15 cellular contexts compared by ENCODE assay signal in genomic region chr6:11188161-11188915, GRCh38. TPM values are rescaled to one million over a fixed set of nuclear protein-coding genes. Genes with fewer than 3 reads are reported as not detected.
DNase-seq lines count a peak whose midpoint lies in the region; ATAC-seq and TF ChIP-seq lines count a peak whose summit lies in the region.
"Had no signal": no experiment of that assay in that cellular context is flagged by ENCODE, and none has a peak within 500 bp of the region (broad histone marks: within the 10 kb centered on the region; RNA-seq: fewer than 3 reads in every experiment).

No MANE protein-coding gene starts in this region.

- no peak for TF ChIP-seq EP300 in SK-N-SH (IDR thresholded peaks at IDR 0.05; ENCODE audit: borderline replicate concordance in 1 of 2, low read depth in 1 of 2, low read length in 1 of 2)

- POLR2A ChIA-PET in SK-N-SH (lab: Yijun Ruan, JAX), result no interaction called here
- POLR2A ChIA-PET in activated CD4-positive, alpha-beta memory T cell treated with anti-CD3 and anti-CD28 coated beads, Interleukin-2, amount 10 ng/mL, durations not matched to agents 7 days and 5 days (lab: Charles Lee), result interaction anchor here (1.0 to 1.2 kb wide), 3 partner anchors 13 to 70 kb away, joined by 3 read pairs; no protein-coding TSS in a partner anchor

- no peaks in the 10 kb centered on the region for H4K20me1 ChIP-seq in SK-N-SH (ENCODE audit: insufficient read depth)

- H3K36me3 ChIP-seq in SK-N-SH (replicated peaks in 1 of 2; ENCODE audit: control insufficient read depth in 1 of 2, insufficient read depth in 2 of 2, low read length in 1 of 2) (peaks cover 65 to 80% of the 10 kb centered on the region in 2 experiments), prostate gland (peaks cover 5 to 24% of the 10 kb centered on the region in 2 donors), spleen (peaks cover 13 to 100% (median 98%) of the 10 kb centered on the region in 6 donors)
- H3K36me3 ChIP-seq: uterus had no signal

- no peak overlapping the region for H3K9ac ChIP-seq in SK-N-SH

- peaks cover 4% of the 10 kb centered on the region for H3F3A ChIP-seq in SK-N-SH (replicated peaks; ENCODE audit: insufficient read depth)

- intact Hi-C loops in prostate gland (cut with DNase I), result no loop called here
- intact Hi-C loops in spleen (cut with DNase I; ENCODE audit: low total_unique reads), result no loop called here

- H3K4me1 ChIP-seq in SK-N-SH (ENCODE audit: control insufficient read depth in 1 of 2, insufficient read depth in 2 of 2, low read depth in 1 of 2, low read length in 1 of 2), result no peaks in the 10 kb centered on the region; a peak in 1 of 4 replicates
- no peaks in the 10 kb centered on the region for H3K4me1 ChIP-seq in foreskin keratinocyte
- peaks cover 6% of the 10 kb centered on the region for H3K4me1 ChIP-seq in prostate gland (replicated peaks)
- H3K4me1 ChIP-seq in spleen, result no peaks in the 10 kb centered on the region
- H3K4me1 ChIP-seq: uterus had no signal

- no peaks in the 10 kb centered on the region for H3K4me1 Mint-ChIP-seq in activated CD4-positive, alpha-beta memory T cell treated with anti-CD3 and anti-CD28 coated beads, Interleukin-2, amount 10 ng/mL, durations not matched to agents 7 days and 5 days
- H3K4me1 Mint-ChIP-seq in T-helper 2 cell treated with Interferon-gamma antibody and Interleukin-4, amounts not matched to agents 5 μg/mL and 100 μg/mL, for 36 hours (ENCODE audit: low read depth), result no peaks in the 10 kb centered on the region

- H3K4me3 ChIP-seq in SK-N-SH (ENCODE audit: low read depth in 2 of 2, low read length in 1 of 2) (no peak overlapping the region), prostate gland (no peak overlapping the region), spleen (no peak overlapping the region)
- H3K4me3 ChIP-seq: uterus had no signal

- TF ChIP-seq CTCF in SK-N-SH (IDR thresholded peaks at IDR 0.05) (no peak), foreskin keratinocyte (conservative IDR thresholded peaks at IDR 0.05) (no peak), prostate gland (IDR thresholded peaks at IDR 0.05) (no peak), spleen (IDR thresholded peaks at IDR 0.05 in 8 of 11, conservative IDR thresholded peaks at IDR 0.05 in 3 of 11) (no peak)

- no peaks in the 10 kb centered on the region for H3K9me3 Mint-ChIP-seq in activated CD4-positive, alpha-beta memory T cell treated with anti-CD3 and anti-CD28 coated beads, Interleukin-2, amount 10 ng/mL, durations not matched to agents 7 days and 5 days
- peaks cover 2% of the 10 kb centered on the region for H3K9me3 Mint-ChIP-seq in T-helper 2 cell treated with Interferon-gamma antibody and Interleukin-4, amounts not matched to agents 5 μg/mL and 100 μg/mL, for 36 hours

- peak; percentile 60 for ATAC-seq in foreskin keratinocyte
- ATAC-seq: right cardiac atrium had no signal

- no peak for TF ChIP-seq RAD21 in SK-N-SH (IDR thresholded peaks at IDR 0.05; ENCODE audit: low read length)

- TF ChIP-seq POLR2A in prostate gland (IDR thresholded peaks at IDR 0.05), result no peak
- no peak for TF ChIP-seq POLR2A in spleen (IDR thresholded peaks at IDR 0.05)

- H3K27me3 Mint-ChIP-seq in activated CD4-positive, alpha-beta memory T cell treated with anti-CD3 and anti-CD28 coated beads, Interleukin-2, amount 10 ng/mL, durations not matched to agents 7 days and 5 days, result no peaks in the 10 kb centered on the region
- no peaks in the 10 kb centered on the region for H3K27me3 Mint-ChIP-seq in T-helper 2 cell treated with Interferon-gamma antibody and Interleukin-4, amounts not matched to agents 5 μg/mL and 100 μg/mL, for 36 hours (ENCODE audit: low read depth)

- H3K27ac ChIP-seq in SK-N-SH (ENCODE audit: low read depth in 2 of 2, low read length in 1 of 2), result peak overlapping the region in 1 of 2 experiments; percentile 37; a peak in 3 of 4 replicates
- no peak overlapping the region for H3K27ac ChIP-seq in foreskin keratinocyte
- H3K27ac ChIP-seq in prostate gland, result peak overlapping the region; percentile 56 to 58
- H3K27ac ChIP-seq in spleen, result no peak overlapping the region
- H3K27ac ChIP-seq: uterus had no signal

- CTCF ChIA-PET in SK-N-SH (lab: Yijun Ruan, JAX), result interaction anchor here (1.1 to 3.8 kb wide), 3 partner anchors 16 to 308 kb away, joined by 3 to 18 read pairs (median 14); no protein-coding TSS in a partner anchor
- CTCF ChIA-PET in activated CD4-positive, alpha-beta memory T cell treated with anti-CD3 and anti-CD28 coated beads, Interleukin-2, amount 10 ng/mL, durations not matched to agents 7 days and 5 days (lab: Charles Lee), result no interaction called here

- no peaks in the 10 kb centered on the region for H3K9me2 ChIP-seq in SK-N-SH

- H3K79me2 ChIP-seq in SK-N-SH (ENCODE audit: insufficient read depth), result peaks cover 30% of the 10 kb centered on the region; the same call in 1 of the 2 replicates

- no peak overlapping the region for H2AFZ ChIP-seq in SK-N-SH (ENCODE audit: low read depth)

- H3K36me3 Mint-ChIP-seq in activated CD4-positive, alpha-beta memory T cell treated with anti-CD3 and anti-CD28 coated beads, Interleukin-2, amount 10 ng/mL, durations not matched to agents 7 days and 5 days (ENCODE audit: low read depth), result peaks cover 92% of the 10 kb centered on the region
- peaks cover 78% of the 10 kb centered on the region for H3K36me3 Mint-ChIP-seq in T-helper 2 cell treated with Interferon-gamma antibody and Interleukin-4, amounts not matched to agents 5 μg/mL and 100 μg/mL, for 36 hours (ENCODE audit: low read depth)

- H3K4me3 Mint-ChIP-seq in activated CD4-positive, alpha-beta memory T cell treated with anti-CD3 and anti-CD28 coated beads, Interleukin-2, amount 10 ng/mL, durations not matched to agents 7 days and 5 days, result no peak overlapping the region
- H3K4me3 Mint-ChIP-seq in T-helper 2 cell treated with Interferon-gamma antibody and Interleukin-4, amounts not matched to agents 5 μg/mL and 100 μg/mL, for 36 hours, result no peak overlapping the region

- no peak overlapping the region for H3K4me2 ChIP-seq in SK-N-SH

- no peak overlapping the region for H3K27ac Mint-ChIP-seq in activated CD4-positive, alpha-beta memory T cell treated with anti-CD3 and anti-CD28 coated beads, Interleukin-2, amount 10 ng/mL, durations not matched to agents 7 days and 5 days
- no peak overlapping the region for H3K27ac Mint-ChIP-seq in T-helper 2 cell treated with Interferon-gamma antibody and Interleukin-4, amounts not matched to agents 5 μg/mL and 100 μg/mL, for 36 hours

- DNase-seq in Daoy (ENCODE audit: low read depth) (peak; percentile 29), SK-N-SH (no peak), foreskin keratinocyte (peak; percentile 22 to 55), prostate gland (ENCODE audit: low spot score) (peak; percentile 62), NCI-H446 treated with DMSO at 0.1 percent for 48 hours (lab: John Stamatoyannopoulos, UW) (no peak), spleen (no peak)
- DNase-seq in activated CD4-positive, alpha-beta memory T cell treated with anti-CD3 and anti-CD28 coated beads, Interleukin-2, amount 10 ng/mL, durations not matched to agents 7 days and 5 days, result no peak
- DNase-seq in T-helper 2 cell treated with Interferon-gamma antibody and Interleukin-4, amounts not matched to agents 5 μg/mL and 100 μg/mL, for 36 hours (ENCODE audit: low spot score), result no peak
- DNase-seq: activated CD4-positive, alpha-beta T cell treated with anti-CD3 and anti-CD28 coated beads for 48 hours; activated naive CD4-positive, alpha-beta T cell; dermis blood vessel endothelial cell; mesendoderm; NCI-H446; right cardiac atrium; uterus had no signal

- H3K27me3 ChIP-seq in SK-N-SH (ENCODE audit: insufficient read depth) (no peaks in the 10 kb centered on the region), foreskin keratinocyte (no peaks in the 10 kb centered on the region), prostate gland (replicated peaks; ENCODE audit: insufficient read depth) (no peaks in the 10 kb centered on the region), spleen (replicated peaks in 1 of 7) (no peaks in the 10 kb centered on the region)
- H3K27me3 ChIP-seq: uterus had no signal

- no peaks in the 10 kb centered on the region for H3K9me3 ChIP-seq in SK-N-SH
- H3K9me3 ChIP-seq in prostate gland, result no peaks in the 10 kb centered on the region
- H3K9me3 ChIP-seq in spleen, result no peaks in the 10 kb centered on the region
- H3K9me3 ChIP-seq: uterus had no signal

- 67% methylated on average over 5 of the region's 5 CpGs for WGBS in SK-N-SH (ENCODE audit: low lambda C conversion rate)
- WGBS in prostate gland, result 64% methylated on average over 5 of the region's 5 CpGs
- WGBS in spleen, 5 donors, result 90 to 97% (median 95%) methylated on average over 5 of the region's 5 CpGs

TF ChIP-seq in SK-N-SH, 30 proteins besides CTCF, POLR2A, EP300 and RAD21:
- no peak for TF ChIP-seq TEAD4 (IDR thresholded peaks at IDR 0.05; ENCODE audit: borderline replicate concordance, insufficient read depth)
- 0 out of 2 replicates have a peak, but pooled peaks have one; percentile 5 for TF ChIP-seq TCF12 (IDR thresholded peaks at IDR 0.05)
- TF ChIP-seq ELF1 (IDR thresholded peaks at IDR 0.05), result no peak
- peak; percentile 21; the same call in 1 of the 2 replicates for TF ChIP-seq FOSL2 (IDR thresholded peaks at IDR 0.05; ENCODE audit: borderline replicate concordance, low read depth)
- no peak for TF ChIP-seq FOXM1 (IDR thresholded peaks at IDR 0.05; ENCODE audit: low read depth)

RNA-seq across cellular contexts. Expression of gene NEDD9, which starts 44.1 kb away (rescaled TPM):
- total RNA-seq in Daoy (2014; rRNA removed; shearing (Covaris generic)), result 20.5 and 21.8 TPM in 2 replicates
- 7.4 and 9.9 TPM in 2 replicates for polyA plus RNA-seq in SK-N-SH (2012; rRNA removed)
- 6.1 and 6.8 TPM in 2 replicates for polyA plus RNA-seq in SK-N-SH (2012; cell fraction: cytosol; rRNA removed)
- polyA plus RNA-seq in SK-N-SH (2012; cell fraction: nucleus; rRNA removed), result 12.2 and 22.1 TPM in 2 replicates
- total RNA-seq in foreskin keratinocyte, result 3.1 and 3.6 TPM in 2 replicates
- polyA plus RNA-seq in foreskin keratinocyte, result 1.1 and 1.2 TPM in 2 replicates
- 10 to 100 TPM; 51.1 to 72.1 TPM for total RNA-seq in prostate gland
- 10 to 100 TPM; 60.1 to 64.8 TPM for total RNA-seq in activated CD4-positive, alpha-beta memory T cell treated with anti-CD3 and anti-CD28 coated beads, Interleukin-2, amount 10 ng/mL, durations not matched to agents 7 days and 5 days
- 100 to 1,000 TPM in 6 of 7 donors, 10 to 100 TPM in 1; 94.1 to 208 (median 124) TPM for total RNA-seq in spleen
- 10 to 100 TPM; 16.1 to 21.3 (median 18.2) TPM for polyA plus RNA-seq in spleen

Comparison
In these comparisons a context has a peak if more than half of its experiments do, and no peak if none do; other contexts are left out.
1. DNase-seq: peak in Daoy (single experiment), foreskin keratinocyte (2 of 2) and prostate gland (single experiment); none in SK-N-SH (single experiment), activated CD4-positive, alpha-beta memory T cell treated with anti-CD3 and anti-CD28 coated beads, Interleukin-2, amount 10 ng/mL, durations not matched to agents 7 days and 5 days (single experiment), NCI-H446 treated with DMSO at 0.1 percent for 48 hours (single experiment), T-helper 2 cell treated with Interferon-gamma antibody and Interleukin-4, amounts not matched to agents 5 μg/mL and 100 μg/mL, for 36 hours (single experiment) and spleen (single experiment).
2. H3K27ac ChIP-seq: peak in prostate gland (2 of 2); none in foreskin keratinocyte (single experiment) and spleen (0 of 8).